In genomic region chr2:172713365-172713875, GRCh38 we compare ENCODE assay signal across 1 cellular context.
TF ChIP-seq lines count a peak whose summit lies in the region.

No MANE protein-coding gene starts in this region.

TF ChIP-seq in IMR-90, 13 proteins besides CTCF, POLR2A, EP300 and RAD21:
- TF ChIP-seq MAFK (IDR thresholded peaks at IDR 0.05; ENCODE audit: low read depth, low read length) (no peak), MXI1 (IDR thresholded peaks at IDR 0.05; ENCODE audit: borderline replicate concordance, low read depth, low read length) (no peak), NFE2L2 (IDR thresholded peaks at IDR 0.05; ENCODE audit: low read depth, low read length) (no peak), FOS (IDR thresholded peaks at IDR 0.05; ENCODE audit: low read depth, low read length) (no peak)
